8 cellular contexts compared by ENCODE assay signal in genomic region chr1:53182111-53182593, GRCh38. TPM values are rescaled to one million over a fixed set of nuclear protein-coding genes. Genes with fewer than 3 reads are reported as not detected.
DNase-seq lines count a peak whose midpoint lies in the region; ATAC-seq and TF ChIP-seq lines count a peak whose summit lies in the region.

No MANE protein-coding gene starts in this region.

- DNase-seq in LHCN-M2 (ENCODE audit: low read depth) = peak; percentile 63
- DNase-seq in SK-MEL-5 (ENCODE audit: low read depth, low spot score) = peak; percentile 74
- peak; percentile 72 for DNase-seq in activated gamma-delta T cell treated with anti-CD3 and anti-CD28 coated beads, Interleukin-2, amount 50 U/mL, for 16 hours (ENCODE audit: low read depth)
- DNase-seq in globus pallidus (ENCODE audit: low spot score) = peak; percentile 57
- peak; percentile 85 to 92 (median 88) for DNase-seq in ovary
- DNase-seq in tibial nerve (ENCODE audit: low spot score in 2 of 2) = peak; percentile 88 to 96

- H3K36me3 ChIP-seq in DOHH2 (ENCODE audit: control insufficient read depth, low read length) (no peaks in the 10 kb centered on the region), ovary (no peaks in the 10 kb centered on the region), tibial nerve (no peaks in the 10 kb centered on the region)

- H3K4me1 ChIP-seq in DOHH2 (ENCODE audit: control insufficient read depth, low read length) (peaks cover 7% of the 10 kb centered on the region; the same call in 1 of the 2 replicates), ovary (ENCODE audit: insufficient read depth) (peaks cover 19% of the 10 kb centered on the region), tibial nerve (peaks cover 0 to 27% (median 5%) of the 10 kb centered on the region in 4 donors)

- no peak for ATAC-seq in GM21367 (IDR thresholded peaks at IDR 0.05; ENCODE audit: unreplicated experiment)

- H3K27ac ChIP-seq in DOHH2 (ENCODE audit: low read depth, low read length) (no peak overlapping the region), ovary (peak overlapping the region in 1 of 2 donors; percentile 72), tibial nerve (peak overlapping the region in 2 of 4 donors; percentile 68 to 69)

- peaks cover 33% of the 10 kb centered on the region for H3K27me3 ChIP-seq in DOHH2 (ENCODE audit: control insufficient read depth, low read length)
- H3K27me3 ChIP-seq in ovary = no peaks in the 10 kb centered on the region
- H3K27me3 ChIP-seq in tibial nerve = no peaks in the 10 kb centered on the region

- TF ChIP-seq CTCF in DOHH2 (IDR thresholded peaks at IDR 0.05; ENCODE audit: low read depth, low read length, poor library complexity, severe bottlenecking) (peak; percentile 91), ovary (IDR thresholded peaks at IDR 0.05) (peak; percentile 79 to 94 (median 85)), tibial nerve (IDR thresholded peaks at IDR 0.05) (peak; percentile 72 to 92 (median 86))

- H3K4me3 ChIP-seq in DOHH2 (ENCODE audit: low read length) (no peak overlapping the region), ovary (no peak overlapping the region), tibial nerve (no peak overlapping the region)

- H3K9me2 ChIP-seq in DOHH2 (replicated peaks; ENCODE audit: control insufficient read depth, low read length) = no peaks in the 10 kb centered on the region

- H3K79me2 ChIP-seq in DOHH2 (ENCODE audit: control insufficient read depth, low read length) = no peaks in the 10 kb centered on the region

- TF ChIP-seq POLR2A in ovary (IDR thresholded peaks at IDR 0.05) = no peak
- no peak for TF ChIP-seq POLR2A in tibial nerve (IDR thresholded peaks at IDR 0.05)

- H3K9me3 ChIP-seq in DOHH2 (ENCODE audit: control insufficient read depth, insufficient read depth, low read length) (no peaks in the 10 kb centered on the region), ovary (no peaks in the 10 kb centered on the region), tibial nerve (peaks cover 0 to 3% (median 0%) of the 10 kb centered on the region in 4 donors)

- H3F3A ChIP-seq in DOHH2 (ENCODE audit: control insufficient read depth, insufficient read depth) = no peaks in the 10 kb centered on the region

- no peak for TF ChIP-seq EP300 in ovary (IDR thresholded peaks at IDR 0.05)
- peak in 1 of 2 donors; percentile 65 for TF ChIP-seq EP300 in tibial nerve (IDR thresholded peaks at IDR 0.05)

- intact Hi-C loops in ovary (cut with DNase I) = loop anchor here in 3 of 4 donors (5.0 to 10.0 kb wide), 5 partner anchors 117 to 487 kb away; partner anchors contain the start of genes COA7 (in 1 of the 3), ECHDC2 (in 1 of the 3) and PODN (in 1 of the 3)

- no peak overlapping the region for H3K4me2 ChIP-seq in DOHH2 (ENCODE audit: low read length)

- no peaks in the 10 kb centered on the region for H4K20me1 ChIP-seq in DOHH2 (ENCODE audit: control insufficient read depth, insufficient read depth, low read depth, low read length)

- in situ Hi-C loops in SK-MEL-5 (cut with HindIII; ENCODE audit: low pct_unique_long_range_greater_than_20kb, low sequenced_read_pairs) = no loop called here

- WGBS in ovary, 3 donors = 10 to 12% (median 11%) methylated on average over 16 of the region's 16 CpGs
- WGBS in tibial nerve, 2 donors = 17 to 19% methylated on average over 16 of the region's 16 CpGs

RNA-seq across cellular contexts. Expression of gene CPT2, which starts 14.5 kb away (rescaled TPM):
- total RNA-seq in LHCN-M2 (2014; rRNA removed) (17.4 and 17.5 TPM in 2 replicates), ovary (10 to 100 TPM in 5 of 7 donors, 1 to 10 TPM in 2; 6.7 to 15.3 (median 12.1) TPM), tibial nerve (10 to 100 TPM; 17.2 to 28.8 (median 21.7) TPM)
- polyA plus RNA-seq in LHCN-M2 (2012) = 8.9 TPM
- 28.2 and 32.1 TPM in 2 replicates for total RNA-seq in SK-MEL-5 (2014; rRNA removed; shearing (Covaris generic))
- polyA plus RNA-seq in SK-MEL-5 (2015; cell fraction: cytosol; rRNA removed) = 31.0 and 34.9 TPM in 2 replicates
- polyA plus RNA-seq in SK-MEL-5 (2015; cell fraction: nucleus; rRNA removed) = 6.8 and 12.2 TPM in 2 replicates
- polyA plus RNA-seq in ovary = 10 to 100 TPM; 12.0 to 32.1 TPM

RNA-seq across cellular contexts. Expression of gene CZIB, which starts 38.3 kb away (rescaled TPM):
- total RNA-seq in LHCN-M2 (2014; rRNA removed) = 46.1 and 47.7 TPM in 2 replicates
- polyA plus RNA-seq in LHCN-M2 (2012) = 65.6 TPM
- 36.0 and 40.7 TPM in 2 replicates for total RNA-seq in SK-MEL-5 (2014; rRNA removed; shearing (Covaris generic))
- polyA plus RNA-seq in SK-MEL-5 (2015; cell fraction: cytosol; rRNA removed) = 27.4 and 31.0 TPM in 2 replicates
- polyA plus RNA-seq in SK-MEL-5 (2015; cell fraction: nucleus; rRNA removed) = 204 and 205 TPM in 2 replicates
- 10 to 100 TPM; 48.4 to 81.4 (median 67.3) TPM for total RNA-seq in ovary
- 100 to 1,000 TPM in 1 of 2 donors, 10 to 100 TPM in 1; 97.2 to 108 TPM for polyA plus RNA-seq in ovary
- 10 to 100 TPM; 49.2 to 67.7 (median 64.7) TPM for total RNA-seq in tibial nerve

RNA-seq across cellular contexts. Expression of gene SLC1A7, which starts 39.7 kb away (rescaled TPM):
- total RNA-seq in LHCN-M2 (2014; rRNA removed) (not detected in 2 replicates), ovary (under 1 TPM in 1 of 7 donors, not detected in 6; 0.25 TPM), tibial nerve (1 to 10 TPM in 1 of 4 donors, under 1 TPM in 1, not detected in 2; 0.66 to 1.6 TPM)
- not detected for polyA plus RNA-seq in LHCN-M2 (2012)
- not detected in 2 replicates for total RNA-seq in SK-MEL-5 (2014; rRNA removed; shearing (Covaris generic))
- not detected in 2 replicates for polyA plus RNA-seq in SK-MEL-5 (2015; cell fraction: cytosol; rRNA removed)
- polyA plus RNA-seq in SK-MEL-5 (2015; cell fraction: nucleus; rRNA removed) = 0.23 TPM in 1 of 2 replicates, not detected in the other
- polyA plus RNA-seq in ovary = under 1 TPM in 1 of 2 donors, not detected in 1; 0.28 TPM

RNA-seq across cellular contexts. Expression of gene MAGOH, which starts 56.2 kb away (rescaled TPM):
- total RNA-seq in LHCN-M2 (2014; rRNA removed) (31.7 and 36.5 TPM in 2 replicates), ovary (10 to 100 TPM; 25.4 to 43.3 (median 35.3) TPM), tibial nerve (10 to 100 TPM; 11.6 to 18.6 (median 16.8) TPM)
- 70.6 TPM for polyA plus RNA-seq in LHCN-M2 (2012)
- 37.7 and 45.4 TPM in 2 replicates for total RNA-seq in SK-MEL-5 (2014; rRNA removed; shearing (Covaris generic))
- 50.1 and 66.0 TPM in 2 replicates for polyA plus RNA-seq in SK-MEL-5 (2015; cell fraction: cytosol; rRNA removed)
- 11.4 and 17.6 TPM in 2 replicates for polyA plus RNA-seq in SK-MEL-5 (2015; cell fraction: nucleus; rRNA removed)
- 10 to 100 TPM; 71.9 to 73.2 TPM for polyA plus RNA-seq in ovary
